8 cellular contexts compared by ENCODE assay signal in the genomic region with DNA sequence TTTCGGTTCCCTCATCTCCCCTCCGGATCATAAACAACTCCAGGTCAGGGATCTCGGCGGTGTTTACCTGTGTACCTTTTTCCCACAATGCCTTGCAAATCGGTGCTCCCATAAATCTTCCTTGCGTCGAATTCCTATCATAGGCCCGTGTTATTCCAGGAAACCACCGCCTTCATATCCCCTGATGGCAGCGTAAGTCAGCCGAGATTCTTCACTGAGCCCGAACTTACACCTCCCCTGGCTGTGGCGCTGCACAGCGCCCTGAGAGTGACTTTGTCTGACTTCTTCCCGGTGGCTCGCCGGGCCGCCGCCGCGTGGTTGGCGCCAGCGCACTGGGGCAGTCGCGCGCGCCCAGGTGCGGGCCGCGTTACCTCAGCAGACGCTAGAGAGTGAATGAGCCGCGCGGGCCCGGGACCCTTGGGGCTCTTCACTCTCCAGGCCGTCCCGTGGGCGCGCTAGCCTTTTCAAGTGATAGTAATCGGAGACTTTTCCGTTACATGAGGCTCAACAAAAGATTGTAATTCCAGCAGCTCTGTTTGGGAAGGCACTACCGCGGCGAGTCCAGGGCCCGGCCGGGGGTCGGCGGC.
DNase-seq lines count a peak whose midpoint lies in the region; ATAC-seq, FAIRE-seq and TF ChIP-seq lines count a peak whose summit lies in the region.

No MANE protein-coding gene starts in this region.

- no peaks in the 10 kb centered on the region for H3K27me3 Mint-ChIP-seq in osteocyte (ENCODE audit: unreplicated experiment)

- ATAC-seq in HG03439 (IDR thresholded peaks at IDR 0.05; ENCODE audit: unreplicated experiment) (peak; percentile 53), foreskin keratinocyte (peak; percentile 62)

- no peak overlapping the region; the same call in 1 of the 2 replicates for H3K27ac ChIP-seq in OCI-LY3 (ENCODE audit: low read length)
- peak overlapping the region; percentile 98 for H3K27ac ChIP-seq in foreskin keratinocyte

- POLR2A ChIA-PET in BJ (lab: Charles Lee), result interaction anchor here (0.7 kb wide), 1 partner anchor 171 kb away, joined by 4 read pairs; no protein-coding TSS in a partner anchor

- peak overlapping the region; percentile 73 for H3K4me3 Mint-ChIP-seq in osteocyte (ENCODE audit: unreplicated experiment)

- peaks cover 14% of the 10 kb centered on the region for H3K79me2 ChIP-seq in OCI-LY3 (ENCODE audit: low read length)

- CTCF ChIA-PET in BJ (lab: Yijun Ruan, JAX), result interaction anchor here (1.1 to 1.6 kb wide), 2 partner anchors 9 to 35 kb away, joined by 4 to 5 read pairs; no protein-coding TSS in a partner anchor

- H4K20me1 ChIP-seq in OCI-LY3 (ENCODE audit: insufficient read depth, low read length), result no peaks in the 10 kb centered on the region

- FAIRE-seq in GM19239 (lab: Jason Lieb, UNC) (peak; percentile 31), urothelium cell line (lab: Jason Lieb, UNC) (no peak)

- no peaks in the 10 kb centered on the region for H3K9me3 ChIP-seq in OCI-LY3 (ENCODE audit: insufficient read depth, low read length)

- peak overlapping the region; percentile 81 for H3K9ac ChIP-seq in OCI-LY3 (ENCODE audit: low read length)

- H3K4me1 Mint-ChIP-seq in osteocyte (ENCODE audit: unreplicated experiment), result peaks cover 67% of the 10 kb centered on the region

- peak overlapping the region; percentile 73 for H2AFZ ChIP-seq in OCI-LY3 (ENCODE audit: low read depth, low read length)

- peak overlapping the region; percentile 37 for H3K4me3 ChIP-seq in BJ (ENCODE audit: low read depth, low read length)
- peak overlapping the region; percentile 97 for H3K4me3 ChIP-seq in OCI-LY3 (ENCODE audit: low read length)

- TF ChIP-seq CTCF in BJ (IDR thresholded peaks at IDR 0.05; ENCODE audit: insufficient read depth, low read depth, low read length), result no peak
- peak; percentile 29 for TF ChIP-seq CTCF in OCI-LY3 (IDR thresholded peaks at IDR 0.05; ENCODE audit: low read depth, low read length)
- peak; percentile 35 for TF ChIP-seq CTCF in foreskin keratinocyte (conservative IDR thresholded peaks at IDR 0.05)
- TF ChIP-seq CTCF in osteocyte (IDR thresholded peaks at IDR 0.05), result no peak

- no peaks in the 10 kb centered on the region for H3K36me3 ChIP-seq in BJ (ENCODE audit: control insufficient read depth, insufficient read depth, low read length)
- no peaks in the 10 kb centered on the region for H3K36me3 ChIP-seq in OCI-LY3 (replicated peaks; ENCODE audit: low read depth, low read length)

- H3K4me2 ChIP-seq in OCI-LY3 (ENCODE audit: low read length), result peak overlapping the region; percentile 94

- H3K27ac Mint-ChIP-seq in osteocyte (ENCODE audit: unreplicated experiment), result peak overlapping the region; percentile 92

- no peaks in the 10 kb centered on the region for H3K9me3 Mint-ChIP-seq in osteocyte (ENCODE audit: unreplicated experiment)

- DNase-seq in BJ (ENCODE audit: low read depth) (no peak), GM19239 (ENCODE audit: insufficient read length, low spot score) (no peak), foreskin keratinocyte (peak; percentile 51 to 75), osteocyte (ENCODE audit: extremely low spot score, unreplicated experiment) (peak; percentile 84), urothelium cell line (ENCODE audit: low spot score) (peak; percentile 72)
- DNase-seq in activated T-helper 9 cell treated with anti-CD3 and anti-CD28 coated beads, Interleukin-2, amount 50 U/mL, for 16 hours (ENCODE audit: low read depth), result peak; percentile 64

- H3K36me3 Mint-ChIP-seq in osteocyte (ENCODE audit: unreplicated experiment), result no peaks in the 10 kb centered on the region

- H3K27me3 ChIP-seq in BJ (ENCODE audit: control insufficient read depth, insufficient read depth, low read length), result no peaks in the 10 kb centered on the region
- H3K27me3 ChIP-seq in OCI-LY3 (ENCODE audit: low read depth, low read length), result no peaks in the 10 kb centered on the region
- no peaks in the 10 kb centered on the region for H3K27me3 ChIP-seq in foreskin keratinocyte

- H3K4me1 ChIP-seq in OCI-LY3 (ENCODE audit: low read length) (peaks cover 21% of the 10 kb centered on the region), foreskin keratinocyte (peaks cover 19% of the 10 kb centered on the region)

Comparison
In these comparisons a context has a peak if more than half of its experiments do, and no peak if none do; other contexts are left out.
1. DNase-seq: peak in activated T-helper 9 cell treated with anti-CD3 and anti-CD28 coated beads, Interleukin-2, amount 50 U/mL, for 16 hours (single experiment), foreskin keratinocyte (2 of 2), osteocyte (single experiment) and urothelium cell line (single experiment); none in BJ (single experiment) and GM19239 (single experiment).
2. CTCF ChIP-seq: peak in OCI-LY3 (single experiment) and foreskin keratinocyte (single experiment); none in BJ (single experiment) and osteocyte (single experiment).